Comparison of ENCODE assay signal across 25 cellular contexts in genomic region chr10:124176309-124177179, GRCh38.
DNase-seq lines count a peak whose midpoint lies in the region; ATAC-seq, FAIRE-seq and TF ChIP-seq lines count a peak whose summit lies in the region.
"Had no signal": no experiment of that assay in that cellular context is flagged by ENCODE, and none has a peak within 500 bp of the region (broad histone marks: within the 10 kb centered on the region; RNA-seq: fewer than 3 reads in every experiment).

No MANE protein-coding gene starts in this region.

- peak overlapping the region; percentile 31; the same call in 1 of the 2 replicates for H4K8ac ChIP-seq in H1 (ENCODE audit: extremely low read depth, insufficient read depth, low read length)

- H3K27me3 ChIP-seq in DOHH2 (ENCODE audit: control insufficient read depth, low read length), result 0 out of 2 replicates have a peak, but pooled peaks cover 2% of the 10 kb centered on the region
- no peaks in the 10 kb centered on the region for H3K27me3 ChIP-seq in H1 (replicated peaks in 1 of 4; ENCODE audit: control insufficient read depth in 3 of 4, extremely low read depth in 1 of 4, insufficient read depth in 3 of 4, low read length in 3 of 4)
- peaks cover 4% of the 10 kb centered on the region for H3K27me3 ChIP-seq in osteoblast (ENCODE audit: insufficient read depth, low read length)
- H3K27me3 ChIP-seq: BE2C, body of pancreas, ovary, testis had no signal

- CTCF ChIA-PET in H1 (lab: Charles Lee; ENCODE audit: partially characterized antibody), result interaction anchor here (0.6 to 1.1 kb wide), 4 partner anchors 16 to 168 kb away, joined by 3 to 5 read pairs (median 3); no protein-coding TSS in a partner anchor
- CTCF ChIA-PET in HEK293T (lab: Yijun Ruan, JAX), result no interaction called here

- no peak for ATAC-seq in GM21723 (IDR thresholded peaks at IDR 0.05; ENCODE audit: unreplicated experiment)
- no peak for ATAC-seq in GM18511 (IDR thresholded peaks at IDR 0.05; ENCODE audit: unreplicated experiment)
- ATAC-seq: activated CD4-positive, CD25-positive, alpha-beta regulatory T cell treated with anti-CD3 and anti-CD28 coated beads, Interleukin-2, amount 50 U/mL, for 24 hours; body of pancreas; mucosa of descending colon; SK-N-SH treated with all-trans-retinoic acid at 6 μM for 48 hours had no signal

- no peak overlapping the region for H2BK120ac ChIP-seq in H1 (replicated peaks; ENCODE audit: low read depth, low read length)

- H3K4me3 ChIP-seq in DOHH2 (ENCODE audit: low read length) (no peak overlapping the region), H1 (ENCODE audit: extremely low read depth in 1 of 4, insufficient read depth in 2 of 4, low read depth in 3 of 4, low read length in 4 of 4) (no peak overlapping the region), osteoblast (ENCODE audit: insufficient read depth, low read length) (no peak overlapping the region)
- H3K4me3 ChIP-seq: body of pancreas, mucosa of descending colon, ovary, testis had no signal

- WGBS in H1 (ENCODE audit: extremely low coverage in 1 of 2, insufficient coverage in 1 of 2, insufficient read length in 1 of 2, insufficient replicate concordance in 2 of 2, low coverage in 1 of 2, low lambda C conversion rate in 2 of 2, missing lambda C conversion rate in 1 of 2), 2 experiments, result 92% methylated on average over 15 of the region's 15 CpGs; no CpG with 5 or more reads in 1 of the 2 experiments

- H3F3A ChIP-seq in DOHH2 (ENCODE audit: control insufficient read depth, insufficient read depth), result 0 out of 2 replicates have a peak, but pooled peaks cover 2% of the 10 kb centered on the region

- TF ChIP-seq EP300 in H1 (IDR thresholded peaks at IDR 0.05; ENCODE audit: borderline replicate concordance in 1 of 2, low read depth in 2 of 2, low read length in 2 of 2), result no peak

- H3K23me2 ChIP-seq in H1 (ENCODE audit: low read depth, low read length), result no peaks in the 10 kb centered on the region

- H3K9me2 ChIP-seq in DOHH2 (replicated peaks; ENCODE audit: control insufficient read depth, low read length), result no peaks in the 10 kb centered on the region

- no peaks in the 10 kb centered on the region for H3K79me1 ChIP-seq in H1 (ENCODE audit: low read depth, low read length)

- FAIRE-seq in H1 (lab: Jason Lieb, UNC), result no peak
- FAIRE-seq: frontal cortex, GM12891, small intestine had no signal

- H3K23ac ChIP-seq in H1 (ENCODE audit: insufficient read length), result no peak overlapping the region

- H3K9ac ChIP-seq in H1 (replicated peaks in 1 of 4; ENCODE audit: extremely low read depth in 1 of 4, low read depth in 3 of 4, low read length in 3 of 4), result no peak overlapping the region

- DNase-seq in KG1 (lab: John Stamatoyannopoulos, UW) (peak; percentile 22), H1 (ENCODE audit: low read depth in 1 of 2, low spot score in 2 of 2) (peak in 1 of 2 experiments; percentile 37), osteoblast (ENCODE audit: insufficient read length, low spot score, missing footprints) (peak; percentile 78), HEK293T (ENCODE audit: extremely low spot score) (no peak)
- DNase-seq: activated naive CD4-positive, alpha-beta T cell treated with Interleukin-2 at 50 U/mL for 16 hours; activated T-cell treated with anti-CD3 and anti-CD28 coated beads for 4 hours; BE2C; body of pancreas; dermis blood vessel endothelial cell; left cardiac atrium; mucosa of descending colon; NCI-H1105 treated with DMSO at 0.1 percent for 48 hours; NCI-H2171 treated with DMSO at 0.1 percent for 48 hours; small intestine; T-helper 9 cell; testis had no signal

- POLR2A ChIA-PET in H1 (lab: Charles Lee; ENCODE audit: partially characterized antibody), result interaction anchor here (1.3 kb wide), 1 partner anchor 8 kb away, joined by 3 read pairs; no protein-coding TSS in a partner anchor
- POLR2A ChIA-PET in HEK293T (lab: Yijun Ruan, JAX), result no interaction called here

- H3K14ac ChIP-seq in H1 (ENCODE audit: insufficient read length), result no peak overlapping the region

- H2BK15ac ChIP-seq in H1 (ENCODE audit: low read length), result 0 out of 2 replicates have a peak overlapping the region, but pooled peaks have one; percentile 8

- H2BK20ac ChIP-seq in H1 (ENCODE audit: low read length), result no peak overlapping the region

- no peaks in the 10 kb centered on the region for H4K20me1 ChIP-seq in DOHH2 (ENCODE audit: control insufficient read depth, insufficient read depth, low read depth, low read length)
- H4K20me1 ChIP-seq in H1 (replicated peaks in 1 of 2; ENCODE audit: control insufficient read depth in 1 of 2, insufficient read depth in 2 of 2, low read length in 2 of 2), result no peaks in the 10 kb centered on the region
- no peaks in the 10 kb centered on the region for H4K20me1 ChIP-seq in osteoblast (ENCODE audit: insufficient read depth, low read length)

- no peaks in the 10 kb centered on the region for H3K36me3 ChIP-seq in DOHH2 (ENCODE audit: control insufficient read depth, low read length)
- no peaks in the 10 kb centered on the region for H3K36me3 ChIP-seq in H1 (ENCODE audit: control insufficient read depth in 2 of 4, insufficient read depth in 4 of 4, low read length in 3 of 4)
- no peaks in the 10 kb centered on the region for H3K36me3 ChIP-seq in osteoblast (ENCODE audit: insufficient read depth, low read length)
- H3K36me3 ChIP-seq: BE2C, ovary had no signal

- H4K5ac ChIP-seq in H1 (ENCODE audit: insufficient read length, low read depth, low read length), result no peak overlapping the region

- TF ChIP-seq POLR2A in H1 (IDR thresholded peaks at IDR 0.05; ENCODE audit: control extremely low read depth in 1 of 2, low read depth in 2 of 2, low read length in 2 of 2), result no peak

- H3K79me2 ChIP-seq in DOHH2 (ENCODE audit: control insufficient read depth, low read length) (no peaks in the 10 kb centered on the region), H1 (ENCODE audit: control insufficient read depth in 1 of 2, insufficient read depth in 2 of 2, low read length in 2 of 2) (no peaks in the 10 kb centered on the region), osteoblast (ENCODE audit: insufficient read depth, low read length) (no peaks in the 10 kb centered on the region)

- H3K4me2 ChIP-seq in DOHH2 (ENCODE audit: low read length) (peak overlapping the region; percentile 31), H1 (ENCODE audit: insufficient read depth in 1 of 2, low read depth in 2 of 2, low read length in 2 of 2) (no peak overlapping the region), osteoblast (ENCODE audit: insufficient read depth, low read length) (peak overlapping the region; percentile 40)

- no peak for TF ChIP-seq CTCF in DOHH2 (IDR thresholded peaks at IDR 0.05; ENCODE audit: low read depth, low read length, poor library complexity, severe bottlenecking)
- TF ChIP-seq CTCF in H1 (IDR thresholded peaks at IDR 0.05; ENCODE audit: control extremely low read depth in 1 of 3, insufficient read depth in 1 of 3, low read depth in 1 of 3, low read length in 3 of 3), result no peak
- no peak for TF ChIP-seq CTCF in osteoblast (IDR thresholded peaks at IDR 0.05; ENCODE audit: extremely low read depth, low read depth, low read length)

- H3K4me1 ChIP-seq in DOHH2 (ENCODE audit: control insufficient read depth, low read length) (peaks cover 16% of the 10 kb centered on the region), H1 (replicated peaks in 1 of 4; ENCODE audit: control insufficient read depth in 3 of 4, insufficient read depth in 4 of 4, low read length in 3 of 4) (no peaks in the 10 kb centered on the region; a peak in 2 of 7 replicates), osteoblast (ENCODE audit: insufficient read depth, low read length) (peaks cover 22% of the 10 kb centered on the region)
- H3K4me1 ChIP-seq: BE2C, body of pancreas had no signal

- no peak overlapping the region for H2AK5ac ChIP-seq in H1 (ENCODE audit: low read depth, low read length)

- H2BK5ac ChIP-seq in H1 (ENCODE audit: low read depth, low read length), result no peak overlapping the region

- H4K91ac ChIP-seq in H1 (replicated peaks; ENCODE audit: insufficient read length, low read length), result no peak overlapping the region

- H3K18ac ChIP-seq in H1 (ENCODE audit: extremely low read depth, low read length), result no peak overlapping the region

- H2AFZ ChIP-seq in H1 (ENCODE audit: low read length) (no peak overlapping the region), osteoblast (ENCODE audit: low read length) (peak overlapping the region; percentile 66)

- no peak for TF ChIP-seq RAD21 in H1 (IDR thresholded peaks at IDR 0.05 in 1 of 2, conservative IDR thresholded peaks at IDR 0.05 in 1 of 2; ENCODE audit: low read depth in 2 of 2, low read length in 2 of 2)

- no peak overlapping the region for H2BK12ac ChIP-seq in H1 (ENCODE audit: low read depth, low read length)

- H3K4ac ChIP-seq in H1 (replicated peaks; ENCODE audit: insufficient read length, low read depth, low read length), result no peak overlapping the region

- H3K9me3 ChIP-seq in DOHH2 (ENCODE audit: control insufficient read depth, insufficient read depth, low read length) (no peaks in the 10 kb centered on the region), H1 (ENCODE audit: insufficient read depth in 2 of 2, low read depth in 1 of 2, low read length in 1 of 2) (no peaks in the 10 kb centered on the region), osteoblast (ENCODE audit: low read depth, low read length) (no peaks in the 10 kb centered on the region)
- H3K9me3 ChIP-seq: BE2C, body of pancreas, mucosa of descending colon, ovary, testis had no signal

- no peak overlapping the region for H3K56ac ChIP-seq in H1 (replicated peaks; ENCODE audit: insufficient read length, low read depth, low read length)

- no peak overlapping the region for H3K27ac ChIP-seq in DOHH2 (ENCODE audit: low read depth, low read length)
- no peak overlapping the region for H3K27ac ChIP-seq in H1 (ENCODE audit: low read depth, low read length)
- H3K27ac ChIP-seq in osteoblast (ENCODE audit: low read depth, low read length), result no peak overlapping the region
- H3K27ac ChIP-seq: body of pancreas, epithelial cell of prostate, ovary, testis had no signal

TF ChIP-seq in H1, 55 proteins besides CTCF, POLR2A, EP300 and RAD21 (continues in another document):
- TF ChIP-seq SIN3A (conservative IDR thresholded peaks at IDR 0.05 in 1 of 2, IDR thresholded peaks at IDR 0.05 in 1 of 2; ENCODE audit: low read depth in 1 of 2, low read length in 2 of 2) (no peak), RBBP5 (IDR thresholded peaks at IDR 0.05; ENCODE audit: borderline replicate concordance, low read depth, low read length) (no peak), JUND (IDR thresholded peaks at IDR 0.05; ENCODE audit: low read length) (no peak), CBX5 (IDR thresholded peaks at IDR 0.05; ENCODE audit: low read depth, low read length) (no peak), POLR2AphosphoS5 (IDR thresholded peaks at IDR 0.05; ENCODE audit: low read depth, low read length) (no peak)

TF ChIP-seq in HEK293T, 16 proteins besides CTCF, POLR2A, EP300 and RAD21 (continues in another document):
- TF ChIP-seq TARDBP (IDR thresholded peaks at IDR 0.05), result no peak
- TF ChIP-seq CTBP1 (IDR thresholded peaks at IDR 0.05; ENCODE audit: borderline replicate concordance), result no peak

Comparison
In these comparisons a context has a peak if more than half of its experiments do, and no peak if none do; other contexts are left out.
1. H3K4me2 ChIP-seq: peak in DOHH2 (single experiment) and osteoblast (single experiment); none in H1 (0 of 2).